In genomic region chr3:152109038-152109437, GRCh38 we compare ENCODE assay signal across 22 cellular contexts.
DNase-seq lines count a peak whose midpoint lies in the region; ATAC-seq and TF ChIP-seq lines count a peak whose summit lies in the region.
"Had no signal": no experiment of that assay in that cellular context is flagged by ENCODE, and none has a peak within 500 bp of the region (broad histone marks: within the 10 kb centered on the region; RNA-seq: fewer than 3 reads in every experiment).

No MANE protein-coding gene starts in this region.

- H3K9me3 Mint-ChIP-seq in GM23338 (no peaks in the 10 kb centered on the region), WTC11 (no peaks in the 10 kb centered on the region)
- H3K9me3 Mint-ChIP-seq: HFFc6 had no signal

- H3K27ac ChIP-seq in GM23338 (ENCODE audit: low read depth), result no peak overlapping the region
- H3K27ac ChIP-seq in dorsolateral prefrontal cortex, result no peak overlapping the region
- H3K27ac ChIP-seq: PC-9, SK-N-MC had no signal

- H3K9me2 ChIP-seq in GM23338 (ENCODE audit: insufficient read depth), result no peaks in the 10 kb centered on the region; the same call in 1 of the 2 replicates

- no peak overlapping the region for H2AFZ ChIP-seq in GM23338
- H2AFZ ChIP-seq: PC-9 had no signal

- no peaks in the 10 kb centered on the region for H3K36me3 ChIP-seq in GM23338 (ENCODE audit: insufficient read depth)
- H3K36me3 ChIP-seq: BE2C had no signal

- POLR2A ChIA-PET in WTC11 (lab: Charles Lee), result no interaction called here

- TF ChIP-seq CTCF in GM23338 (conservative IDR thresholded peaks at IDR 0.05; ENCODE audit: low read depth in 2 of 2), result no peak
- no peak for TF ChIP-seq CTCF in WTC11 (IDR thresholded peaks at IDR 0.05)
- no peak for TF ChIP-seq CTCF in dorsolateral prefrontal cortex (IDR thresholded peaks at IDR 0.05 in 54 of 56, conservative IDR thresholded peaks at IDR 0.05 in 2 of 56; ENCODE audit: low read depth in 1 of 56, partially characterized antibody in 56 of 56)

- intact Hi-C loops in dorsolateral prefrontal cortex (cut with DNase I), result no loop called here

- no peaks in the 10 kb centered on the region for H3K4me1 ChIP-seq in GM23338 (ENCODE audit: insufficient read depth)
- H3K4me1 ChIP-seq: BE2C had no signal

- no peak overlapping the region for H3K4me2 ChIP-seq in GM23338
- H3K4me2 ChIP-seq: PC-9 had no signal

- ATAC-seq in GM23338, result peak; percentile 72
- ATAC-seq in WTC11, result peak; percentile 91
- ATAC-seq in GM18907 (IDR thresholded peaks at IDR 0.05; ENCODE audit: unreplicated experiment), result no peak
- ATAC-seq: T-helper 17 cell had no signal

- H3K4me3 Mint-ChIP-seq in GM23338 (no peak overlapping the region), WTC11 (no peak overlapping the region)
- H3K4me3 Mint-ChIP-seq: HFFc6, T-helper 17 cell had no signal

- H3K27ac Mint-ChIP-seq in GM23338 (peak overlapping the region; percentile 4; the same call in 1 of the 2 replicates), WTC11 (no peak overlapping the region)
- H3K27ac Mint-ChIP-seq: HFFc6, T-helper 17 cell had no signal

- H3K27me3 Mint-ChIP-seq in GM23338 (ENCODE audit: insufficient read depth, low read depth, poor library complexity) (no peaks in the 10 kb centered on the region), WTC11 (ENCODE audit: low read depth) (no peaks in the 10 kb centered on the region)
- H3K27me3 Mint-ChIP-seq: T-helper 17 cell had no signal

- no peaks in the 10 kb centered on the region for H3K79me2 ChIP-seq in GM23338 (replicated peaks; ENCODE audit: insufficient read depth)

- CTCF ChIA-PET in WTC11 (lab: Charles Lee), result interaction anchor here (0.5 kb wide), 1 partner anchor 11 kb away, joined by 3 read pairs; no protein-coding TSS in a partner anchor

- H3K36me3 Mint-ChIP-seq in GM23338 (ENCODE audit: low read depth), result no peaks in the 10 kb centered on the region
- H3K36me3 Mint-ChIP-seq in WTC11, result no peaks in the 10 kb centered on the region

- in situ Hi-C loops in G401 (cut with HindIII; ENCODE audit: low sequenced_read_pairs), result no loop called here

- DNase-seq in GM23338 (ENCODE audit: low spot score) (peak; percentile 34), HUDEP-2 (lab: John Stamatoyannopoulos, UW; ENCODE audit: unreplicated experiment in 76 of 76) (peak in 40 of 76 experiments; percentile 1 to 76 (median 30)), WTC11 (ENCODE audit: low spot score) (no peak), iPS-NIHi7 (ENCODE audit: extremely low spot score) (peak; percentile 18), G401 (ENCODE audit: low spot score) (no peak), dorsolateral prefrontal cortex (no peak)
- DNase-seq: BE2C, COR-L47, DMS79, HFFc6, MM.1S, NCI-H1105 treated with DMSO at 0.1 percent for 48 hours, NCI-H2029 treated with DMSO at 0.1 percent for 48 hours, NCI-H345, NCI-H524 treated with DMSO at 0.1 percent for 48 hours, RPMI8226, SHP77 treated with DMSO at 0.1 percent for 48 hours, SW 1271, T-helper 17 cell had no signal

- H3K27me3 ChIP-seq in GM23338 (ENCODE audit: insufficient read depth) (no peaks in the 10 kb centered on the region), dorsolateral prefrontal cortex (no peaks in the 10 kb centered on the region)

- H4K20me1 ChIP-seq in GM23338 (replicated peaks; ENCODE audit: insufficient read depth), result no peaks in the 10 kb centered on the region

- H3K4me1 Mint-ChIP-seq in GM23338, result peaks cover 2% of the 10 kb centered on the region; the same call in 1 of the 3 replicates
- 0 out of 2 replicates have a peak, but pooled peaks cover 4% of the 10 kb centered on the region for H3K4me1 Mint-ChIP-seq in WTC11
- H3K4me1 Mint-ChIP-seq: T-helper 17 cell had no signal

- no peaks in the 10 kb centered on the region for H3F3A ChIP-seq in GM23338 (replicated peaks; ENCODE audit: low read depth)

- H3K4me3 ChIP-seq in GM23338, result no peak overlapping the region
- no peak overlapping the region for H3K4me3 ChIP-seq in dorsolateral prefrontal cortex
- H3K4me3 ChIP-seq: PC-9, SK-N-MC had no signal

TF ChIP-seq in GM23338, 12 proteins besides CTCF, POLR2A, EP300 and RAD21 (continues in another document):
- no peak for TF ChIP-seq CREB1 (CRISPR knock-in tag; IDR thresholded peaks at IDR 0.05; ENCODE audit: low read depth)
- no peak for TF ChIP-seq ZNF114 (CRISPR knock-in tag; IDR thresholded peaks at IDR 0.05)
- no peak for TF ChIP-seq POLR2AphosphoS5 (IDR thresholded peaks at IDR 0.05; ENCODE audit: low read depth)

TF ChIP-seq in WTC11, 78 proteins besides CTCF, POLR2A, EP300 and RAD21 (continues in another document):
- TF ChIP-seq ZNF281 (CRISPR knock-in tag; IDR thresholded peaks at IDR 0.05) (no peak), CREB1 (CRISPR knock-in tag; IDR thresholded peaks at IDR 0.05) (no peak), USF2 (CRISPR knock-in tag; IDR thresholded peaks at IDR 0.05) (no peak), ZBTB43 (CRISPR knock-in tag; IDR thresholded peaks at IDR 0.05) (no peak), AR (CRISPR knock-in tag; IDR thresholded peaks at IDR 0.05) (no peak), FOXP1 (CRISPR knock-in tag; IDR thresholded peaks at IDR 0.05; ENCODE audit: borderline replicate concordance) (no peak), IRF1 (CRISPR knock-in tag; IDR thresholded peaks at IDR 0.05) (no peak)

Comparison
In these comparisons a context has a peak if more than half of its experiments do, and no peak if none do; other contexts are left out.
1. DNase-seq: peak in GM23338 (single experiment), HUDEP-2 (40 of 76) and iPS-NIHi7 (single experiment); none in WTC11 (single experiment), G401 (single experiment) and dorsolateral prefrontal cortex (0 of 10).